11 cellular contexts compared by ENCODE assay signal in the genomic region with DNA sequence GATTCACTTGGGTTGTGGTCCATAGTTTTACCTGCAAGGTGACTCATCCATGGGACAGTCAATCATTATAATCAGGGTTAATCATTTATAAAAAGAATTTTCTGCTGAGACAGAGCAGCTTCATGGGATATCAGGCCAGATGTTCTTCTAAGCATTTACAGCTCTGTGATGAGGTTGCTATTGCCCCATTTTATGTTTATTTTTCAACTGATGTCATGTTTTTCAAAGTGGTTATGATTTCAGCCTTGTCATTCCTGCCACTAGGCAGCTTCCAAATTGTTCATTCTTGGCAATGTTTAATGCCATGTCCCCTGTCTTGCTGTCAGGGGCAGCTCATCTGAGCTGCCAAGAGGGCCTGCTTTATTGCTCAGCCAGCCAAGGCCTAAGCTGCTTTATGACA. TPM values are rescaled to one million over a fixed set of nuclear protein-coding genes. Genes with fewer than 3 reads are reported as not detected.
DNase-seq lines count a peak whose midpoint lies in the region; ATAC-seq and TF ChIP-seq lines count a peak whose summit lies in the region.
"Had no signal": no experiment of that assay in that cellular context is flagged by ENCODE, and none has a peak within 500 bp of the region (broad histone marks: within the 10 kb centered on the region; RNA-seq: fewer than 3 reads in every experiment).

No MANE protein-coding gene starts in this region.

- intact Hi-C loops in heart right ventricle (cut with DNase I): no loop called here

- in situ Hi-C loops in HAP-1 (cut with MboI; ENCODE audit: low sequenced_read_pairs): no loop called here

- H3K4me3 ChIP-seq in adipocyte (ENCODE audit: low read length): no peak overlapping the region
- no peak overlapping the region for H3K4me3 ChIP-seq in heart right ventricle
- no peak overlapping the region for H3K4me3 ChIP-seq in skeletal muscle cell (ENCODE audit: low read depth, low read length)
- H3K4me3 ChIP-seq in HAP-1: no peak overlapping the region

- H3K9me3 ChIP-seq in adipocyte (ENCODE audit: control insufficient read depth, low read length) (peaks cover 2% of the 10 kb centered on the region), heart right ventricle (peaks cover 0 to 10% (median 0%) of the 10 kb centered on the region in 11 donors), HAP-1 (no peaks in the 10 kb centered on the region; the same call in 1 of the 2 replicates)

- peak overlapping the region; percentile 5 to 81 (median 60) for H3K27ac ChIP-seq in heart right ventricle

- peak overlapping the region; percentile 40 for H3K9ac ChIP-seq in adipocyte (ENCODE audit: low read length)

- no peaks in the 10 kb centered on the region for H3K36me3 ChIP-seq in adipocyte (ENCODE audit: control insufficient read depth, insufficient read depth, low read length, severe bottlenecking)
- no peaks in the 10 kb centered on the region for H3K36me3 ChIP-seq in heart right ventricle
- no peaks in the 10 kb centered on the region for H3K36me3 ChIP-seq in HAP-1 (replicated peaks)

- H3K27me3 ChIP-seq in adipocyte (replicated peaks; ENCODE audit: control insufficient read depth, insufficient read depth, low read length) (no peaks in the 10 kb centered on the region), heart right ventricle (no peaks in the 10 kb centered on the region), HAP-1 (ENCODE audit: low read depth) (no peaks in the 10 kb centered on the region)

- peak; percentile 35 to 89 (median 75) for ATAC-seq in heart right ventricle
- ATAC-seq: activated T-cell treated with anti-CD3 and anti-CD28 coated beads, Interleukin-2, amount 50 U/mL, for 4 hours had no signal

- DNase-seq in Daoy (ENCODE audit: low read depth): peak; percentile 39
- DNase-seq in adipocyte (ENCODE audit: low read depth): peak; percentile 88
- DNase-seq in heart right ventricle: no peak
- DNase-seq in skeletal muscle cell (ENCODE audit: low read depth): peak; percentile 56
- no peak for DNase-seq in mesenteric fat pad (ENCODE audit: low spot score)
- DNase-seq in HAP-1 (ENCODE audit: low spot score in 2 of 2): no peak
- DNase-seq in activated T-cell treated with anti-CD3 and anti-CD28 coated beads, Interleukin-2, amount 50 U/mL, for 48 hours: no peak
- DNase-seq in UCSD-AML1 (lab: John Stamatoyannopoulos, UW; ENCODE audit: unreplicated experiment): no peak
- DNase-seq: activated T-cell treated with anti-CD3 and anti-CD28 coated beads, Interleukin-2, amount 50 U/mL, for 4 hours; DMS153; NCI-H774 had no signal

- peaks cover 30% of the 10 kb centered on the region for H3K4me1 ChIP-seq in adipocyte (ENCODE audit: control insufficient read depth, insufficient read depth, low read length)
- peaks cover under 1 to 46% (median 17%) of the 10 kb centered on the region in 9 donors for H3K4me1 ChIP-seq in heart right ventricle
- H3K4me1 ChIP-seq in HAP-1: no peaks in the 10 kb centered on the region; the same call in 1 of the 2 replicates

- TF ChIP-seq CTCF in heart right ventricle (IDR thresholded peaks at IDR 0.05): peak in 4 of 9 donors; percentile 28 to 35 (median 34)

RNA-seq across cellular contexts. Expression of gene ZBED5, which starts 35.9 kb away (rescaled TPM):
- 30.5 and 35.5 TPM in 2 replicates for total RNA-seq in Daoy (2014; rRNA removed; shearing (Covaris generic))
- 10 to 100 TPM; 31.4 to 46.3 (median 39.6) TPM for total RNA-seq in heart right ventricle
- 10 to 100 TPM; 19.4 to 63.3 TPM for polyA plus RNA-seq in heart right ventricle
- total RNA-seq in mesenteric fat pad: 25.9 TPM

Comparison
In these comparisons a context has a peak if more than half of its experiments do, and no peak if none do; other contexts are left out.
1. DNase-seq: peak in Daoy (single experiment), adipocyte (single experiment) and skeletal muscle cell (single experiment); none in heart right ventricle (0 of 2), mesenteric fat pad (single experiment), HAP-1 (0 of 2), activated T-cell treated with anti-CD3 and anti-CD28 coated beads, Interleukin-2, amount 50 U/mL, for 48 hours (0 of 2) and UCSD-AML1 (single experiment).